Comparison of ENCODE assay signal across 17 cellular contexts in the genomic region with DNA sequence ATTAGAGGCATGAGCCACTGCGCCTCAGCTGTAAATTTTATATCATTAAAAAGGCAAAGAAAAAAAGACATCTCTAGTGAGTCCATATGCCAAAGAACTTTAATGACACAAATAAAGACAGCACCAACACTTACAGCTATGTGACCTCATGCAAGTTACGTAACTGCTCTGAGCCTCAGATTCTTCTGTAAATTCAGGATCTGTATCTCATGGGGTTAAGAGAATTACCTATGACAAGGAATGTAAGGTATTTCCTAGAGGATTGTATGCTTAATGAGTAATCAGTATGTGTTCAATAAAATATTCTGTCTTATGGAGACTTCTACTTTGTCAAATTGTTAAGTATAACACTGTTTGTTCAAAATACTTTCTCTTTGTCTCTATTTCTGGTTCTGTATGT.
"Had no signal": no experiment of that assay in that cellular context is flagged by ENCODE, and none has a peak within 500 bp of the region (broad histone marks: within the 10 kb centered on the region; RNA-seq: fewer than 3 reads in every experiment).

No MANE protein-coding gene starts in this region.

- H3K27me3 ChIP-seq: heart left ventricle, ovary, uterus had no signal

- DNase-seq: activated CD4-positive, alpha-beta T cell treated with anti-CD3 and anti-CD28 coated beads for 36 hours; activated CD8-positive, alpha-beta memory T cell treated with anti-CD3 and anti-CD28 coated beads, Interleukin-2, amount 50 U/mL, for 4 hours; activated CD8-positive, alpha-beta T cell treated with anti-CD3 and anti-CD28 coated beads for 36 hours; activated naive CD4-positive, alpha-beta T cell treated with Interleukin-2 at 50 U/mL for 16 hours; activated naive CD8-positive, alpha-beta T cell treated with anti-CD3 and anti-CD28 coated beads, Interleukin-2, amount 50 U/mL, for 24 hours; effector memory CD8-positive, alpha-beta T cell; erythroblast; heart left ventricle; islet precursor cell; left ventricle myocardium inferior; ovary; stimulated activated CD4-positive, alpha-beta T cell treated with anti-CD3 and anti-CD28 coated beads, Interleukin-4, amount 100 ng/mL, for 24 hours; stimulated activated naive CD8-positive, alpha-beta T cell treated with anti-CD3 and anti-CD28 coated beads, Interleukin-15, amount 100 ng/mL, for 72 hours; T-helper 1 cell; uterus had no signal

- H3K4me3 ChIP-seq: heart left ventricle, left ventricle myocardium inferior, ovary, thoracic aorta, uterus had no signal

- ATAC-seq: activated CD4-positive, alpha-beta T cell treated with anti-CD3 and anti-CD28 coated beads for 36 hours; activated CD8-positive, alpha-beta T cell treated with anti-CD3 and anti-CD28 coated beads for 36 hours; activated naive CD8-positive, alpha-beta T cell treated with anti-CD3 and anti-CD28 coated beads, Interleukin-2, amount 50 U/mL, for 24 hours; effector memory CD8-positive, alpha-beta T cell; heart left ventricle; stimulated activated naive CD8-positive, alpha-beta T cell treated with anti-CD3 and anti-CD28 coated beads, Interleukin-15, amount 100 ng/mL, for 72 hours had no signal

- H3K36me3 ChIP-seq: heart left ventricle, left ventricle myocardium inferior, ovary, thoracic aorta, uterus had no signal

- H3K4me1 ChIP-seq: heart left ventricle, left ventricle myocardium inferior, uterus had no signal

- H3K9me3 ChIP-seq: ovary, thoracic aorta, uterus had no signal

- H3K27ac ChIP-seq: heart left ventricle, left ventricle myocardium inferior, ovary, thoracic aorta, uterus, VCaP had no signal
